ENCODE assay signal across 9 cellular contexts in the genomic region with DNA sequence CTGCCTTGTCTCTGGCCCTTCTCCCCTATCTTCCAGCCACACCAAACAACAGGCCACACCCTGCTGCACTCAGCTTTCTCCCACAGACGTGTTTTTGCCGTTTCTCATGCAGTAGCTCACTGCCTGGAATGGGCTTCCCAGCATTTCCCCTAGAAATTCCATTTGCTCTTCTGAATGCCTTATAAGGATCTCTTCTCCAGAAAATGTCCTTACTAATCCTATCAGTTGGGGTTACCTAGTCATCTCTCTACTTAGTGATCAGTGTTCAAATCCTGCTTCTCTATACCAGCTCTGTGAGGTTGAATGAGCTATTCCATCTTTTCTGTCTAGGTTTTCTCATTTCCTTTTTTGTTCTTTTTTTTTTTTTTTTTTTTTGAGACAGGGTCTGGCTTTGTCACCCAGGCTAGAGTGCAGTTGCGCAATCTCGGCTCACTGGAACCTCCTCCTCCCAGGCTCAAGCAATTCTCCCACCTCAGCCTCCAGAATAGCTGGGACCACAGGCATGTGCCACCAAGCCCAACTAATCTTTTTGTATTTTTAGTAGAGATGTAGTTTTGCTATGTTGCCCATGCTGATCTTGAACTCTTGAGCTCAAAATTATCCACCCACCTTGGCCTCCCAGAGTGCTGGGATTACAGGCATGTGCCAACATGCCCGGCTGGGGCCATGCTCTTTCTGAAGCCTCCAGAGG.
DNase-seq lines count a peak whose midpoint lies in the region; ATAC-seq and TF ChIP-seq lines count a peak whose summit lies in the region.
"Had no signal": no experiment of that assay in that cellular context is flagged by ENCODE, and none has a peak within 500 bp of the region (broad histone marks: within the 10 kb centered on the region; RNA-seq: fewer than 3 reads in every experiment).

No MANE protein-coding gene starts in this region.

- H3K9me3 Mint-ChIP-seq in natural killer cell treated with Interleukin-12 subunit alpha and Interleukin-12 subunit beta and Interleukin-15 and Interleukin-18, amount 100 ng/mL, for 72 hours: no peaks in the 10 kb centered on the region
- no peaks in the 10 kb centered on the region for H3K9me3 Mint-ChIP-seq in natural killer cell

- no peaks in the 10 kb centered on the region for H3K9me3 ChIP-seq in body of pancreas
- no peaks in the 10 kb centered on the region for H3K9me3 ChIP-seq in liver (ENCODE audit: control insufficient read depth in 4 of 4, low read length in 3 of 4)

- H3K27ac Mint-ChIP-seq in natural killer cell treated with Interleukin-12 subunit alpha and Interleukin-12 subunit beta and Interleukin-15 and Interleukin-18, amount 100 ng/mL, for 72 hours: peak overlapping the region in 1 of 2 donors; percentile 15
- no peak overlapping the region for H3K27ac Mint-ChIP-seq in natural killer cell

- DNase-seq in natural killer cell treated with Interleukin-12 subunit alpha and Interleukin-12 subunit beta and Interleukin-15 and Interleukin-18, amount 100 ng/mL, for 72 hours (ENCODE audit: low spot score): no peak
- DNase-seq in natural killer cell (no peak), body of pancreas (peak; percentile 31 to 64 (median 40)), amygdala (lab: John Stamatoyannopoulos, UW) (no peak), HuH-7.5 (ENCODE audit: low spot score) (no peak)

- intact Hi-C loops in natural killer cell (cut with micrococcal nuclease) (no loop called here), body of pancreas (cut with DNase I) (no loop called here)

- TF ChIP-seq POLR2A in body of pancreas (IDR thresholded peaks at IDR 0.05): no peak

- no peak for TF ChIP-seq RAD21 in liver (IDR thresholded peaks at IDR 0.05)

- H3K27me3 ChIP-seq in body of pancreas (no peaks in the 10 kb centered on the region), liver (ENCODE audit: control insufficient read depth in 4 of 4, insufficient read depth in 4 of 4, low read length in 3 of 4) (no peaks in the 10 kb centered on the region)

- peak overlapping the region in 1 of 4 donors; percentile 34 for H3K27ac ChIP-seq in body of pancreas
- H3K27ac ChIP-seq in liver (ENCODE audit: low read depth in 1 of 2, low read length in 2 of 2): peak overlapping the region; percentile 1 to 13
- H3K27ac ChIP-seq: VCaP had no signal

- H3K4me1 ChIP-seq in body of pancreas (peaks cover 22% of the 10 kb centered on the region), liver (ENCODE audit: control insufficient read depth in 4 of 4, insufficient read depth in 4 of 4, low read length in 3 of 4) (peaks cover 2 to 17% (median 8%) of the 10 kb centered on the region in 4 donors)

- H3K27me3 Mint-ChIP-seq in natural killer cell treated with Interleukin-12 subunit alpha and Interleukin-12 subunit beta and Interleukin-15 and Interleukin-18, amount 100 ng/mL, for 72 hours: no peaks in the 10 kb centered on the region
- no peaks in the 10 kb centered on the region for H3K27me3 Mint-ChIP-seq in natural killer cell (ENCODE audit: low read depth in 2 of 2)

- no peaks in the 10 kb centered on the region for H3K36me3 Mint-ChIP-seq in natural killer cell treated with Interleukin-12 subunit alpha and Interleukin-12 subunit beta and Interleukin-15 and Interleukin-18, amount 100 ng/mL, for 72 hours
- H3K36me3 Mint-ChIP-seq in natural killer cell: no peaks in the 10 kb centered on the region

- H3K36me3 ChIP-seq in body of pancreas (replicated peaks in 1 of 2; ENCODE audit: insufficient read depth in 1 of 2, low read depth in 2 of 2) (no peaks in the 10 kb centered on the region), liver (ENCODE audit: control insufficient read depth in 4 of 4, insufficient read depth in 3 of 4, low read depth in 1 of 4, low read length in 3 of 4) (no peaks in the 10 kb centered on the region)

- TF ChIP-seq CTCF in natural killer cell (IDR thresholded peaks at IDR 0.05) (no peak), body of pancreas (IDR thresholded peaks at IDR 0.05) (no peak), liver (IDR thresholded peaks at IDR 0.05; ENCODE audit: low read depth, low read length, missing input control) (no peak)

- H3K4me1 Mint-ChIP-seq in natural killer cell treated with Interleukin-12 subunit alpha and Interleukin-12 subunit beta and Interleukin-15 and Interleukin-18, amount 100 ng/mL, for 72 hours (ENCODE audit: low read depth in 2 of 2): peaks cover 24 to 28% of the 10 kb centered on the region in 2 donors
- H3K4me1 Mint-ChIP-seq in natural killer cell: peaks cover 5% of the 10 kb centered on the region in 2 donors

- 81 to 89% methylated on average over 5 of the region's 5 CpGs for WGBS in body of pancreas, 2 donors
- WGBS in liver: 71% methylated on average over 5 of the region's 5 CpGs

- ATAC-seq in natural killer cell treated with Interleukin-12 subunit alpha and Interleukin-12 subunit beta and Interleukin-15 and Interleukin-18, amount 100 ng/mL, for 72 hours: no peak
- ATAC-seq in natural killer cell: no peak
- ATAC-seq in body of pancreas: no peak
- ATAC-seq in HG03378 (IDR thresholded peaks at IDR 0.05; ENCODE audit: unreplicated experiment): no peak
- ATAC-seq in GM18498 (IDR thresholded peaks at IDR 0.05; ENCODE audit: unreplicated experiment): no peak

- H3K4me3 Mint-ChIP-seq in natural killer cell treated with Interleukin-12 subunit alpha and Interleukin-12 subunit beta and Interleukin-15 and Interleukin-18, amount 100 ng/mL, for 72 hours: peak overlapping the region; percentile 6
- H3K4me3 Mint-ChIP-seq in natural killer cell: no peak overlapping the region

- H3K4me3 ChIP-seq in body of pancreas (no peak overlapping the region), liver (ENCODE audit: low read depth in 1 of 3, low read length in 3 of 3) (no peak overlapping the region)

- no peak overlapping the region for H3K9ac ChIP-seq in liver (ENCODE audit: low read depth in 1 of 2, low read length in 2 of 2)

TF ChIP-seq in liver, 16 proteins besides CTCF, POLR2A, EP300 and RAD21:
- TF ChIP-seq RXRA (IDR thresholded peaks at IDR 0.05) (no peak), NR2F2 (IDR thresholded peaks at IDR 0.05) (no peak), SP1 (IDR thresholded peaks at IDR 0.05) (no peak)

Comparison
In these comparisons a context has a peak if more than half of its experiments do, and no peak if none do; other contexts are left out.
1. DNase-seq: peak in body of pancreas (4 of 4); none in natural killer cell treated with Interleukin-12 subunit alpha and Interleukin-12 subunit beta and Interleukin-15 and Interleukin-18, amount 100 ng/mL, for 72 hours (single experiment), natural killer cell (single experiment), amygdala (0 of 56) and HuH-7.5 (single experiment).